Comparison of ENCODE assay signal across 1 cellular context in genomic region chr10:59944339-59944935, GRCh38.
TF ChIP-seq lines count a peak whose summit lies in the region.

No MANE protein-coding gene starts in this region.

TF ChIP-seq in H1, 55 proteins besides CTCF, POLR2A, EP300 and RAD21:
- TF ChIP-seq HDAC6 (IDR thresholded peaks at IDR 0.05; ENCODE audit: low read depth, low read length) (no peak), CBX5 (IDR thresholded peaks at IDR 0.05; ENCODE audit: low read depth, low read length) (no peak), SP1 (IDR thresholded peaks at IDR 0.05; ENCODE audit: low read depth, low read length) (no peak), TEAD4 (IDR thresholded peaks at IDR 0.05; ENCODE audit: low read depth, low read length) (no peak), EZH2 (IDR thresholded peaks at IDR 0.05; ENCODE audit: low read depth, low read length, severe bottlenecking) (no peak), SUZ12 (IDR thresholded peaks at IDR 0.05; ENCODE audit: low read length) (no peak)
TF ChIP-seq in H1: peak in this region for 0.
